In the genomic region with DNA sequence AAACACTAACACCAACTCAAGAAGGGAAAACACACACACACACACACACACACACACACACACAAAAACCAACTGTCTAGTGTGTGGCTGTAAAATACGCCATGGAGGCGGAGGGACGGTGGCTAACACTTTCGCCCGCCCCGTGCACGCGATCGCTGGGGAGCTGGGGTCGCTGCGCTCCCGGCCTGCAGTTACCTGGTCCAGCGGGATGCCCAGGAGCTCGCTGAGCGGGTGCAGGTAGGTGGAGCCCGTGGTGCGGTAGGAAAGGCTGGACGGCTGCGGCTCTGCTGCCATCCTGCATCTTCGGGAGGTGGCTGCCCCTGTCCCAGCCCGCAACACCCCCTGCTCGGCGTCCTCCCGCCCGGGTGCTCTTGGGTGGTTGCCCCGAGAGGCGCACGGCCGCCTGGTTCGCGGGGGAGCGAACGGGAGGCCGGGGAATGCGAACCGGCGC, we compare ENCODE assay signal across 8 cellular contexts. TPM values are rescaled to one million over a fixed set of nuclear protein-coding genes. Genes with fewer than 3 reads are reported as not detected.
DNase-seq lines count a peak whose midpoint lies in the region; ATAC-seq, FAIRE-seq and TF ChIP-seq lines count a peak whose summit lies in the region.

No MANE protein-coding gene starts in this region.

- CTCF ChIA-PET in AG04450 (lab: Charles Lee), result interaction anchor here (1.7 to 3.1 kb wide), 2 partner anchors 85 to 316 kb away, joined by 5 to 18 read pairs; no protein-coding TSS in a partner anchor

- H3K9me3 ChIP-seq in AG04450 (ENCODE audit: control insufficient read depth, insufficient read depth, low read length) (no peaks in the 10 kb centered on the region; the same call in 1 of the 2 replicates), SJSA1 (replicated peaks) (no peaks in the 10 kb centered on the region), mucosa of descending colon (no peaks in the 10 kb centered on the region), upper lobe of right lung (no peaks in the 10 kb centered on the region)

- H3K27ac ChIP-seq in AG04450 (ENCODE audit: low read depth, low read length), result no peak overlapping the region
- peak overlapping the region; percentile 87 for H3K27ac ChIP-seq in SJSA1
- peak overlapping the region; percentile 91 for H3K27ac ChIP-seq in upper lobe of right lung

- H3K9me3 Mint-ChIP-seq in effector memory CD8-positive, alpha-beta T cell, result no peaks in the 10 kb centered on the region

- peak; percentile 52 for FAIRE-seq in GM19239 (lab: Jason Lieb, UNC)

- H3K4me1 ChIP-seq in SJSA1 (replicated peaks), result peaks cover 33% of the 10 kb centered on the region
- peaks cover 18% of the 10 kb centered on the region for H3K4me1 ChIP-seq in mucosa of descending colon (ENCODE audit: low read depth)
- H3K4me1 ChIP-seq in upper lobe of right lung, result peaks cover 22% of the 10 kb centered on the region

- no peak for DNase-seq in AG04450 (ENCODE audit: low read depth, low spot score)
- DNase-seq in GM19239 (ENCODE audit: insufficient read length, low spot score), result no peak
- no peak for DNase-seq in SJSA1 (ENCODE audit: low read depth in 1 of 2, low spot score in 2 of 2)
- peak in 2 of 3 experiments; percentile 51 for DNase-seq in effector memory CD8-positive, alpha-beta T cell
- peak in 2 of 3 donors; percentile 55 to 79 for DNase-seq in mucosa of descending colon
- DNase-seq in upper lobe of right lung, result no peak
- no peak for DNase-seq in cerebellum (ENCODE audit: low spot score)

- peak overlapping the region; percentile 90 for H3K4me3 Mint-ChIP-seq in effector memory CD8-positive, alpha-beta T cell

- H3K4me3 ChIP-seq in AG04450 (ENCODE audit: low read depth, low read length) (peak overlapping the region; percentile 89), SJSA1 (peak overlapping the region; percentile 78), mucosa of descending colon (peak overlapping the region; percentile 54), upper lobe of right lung (peak overlapping the region; percentile 85)

- H3K27me3 ChIP-seq in AG04450 (ENCODE audit: control insufficient read depth, insufficient read depth, low read length), result no peaks in the 10 kb centered on the region
- H3K27me3 ChIP-seq in SJSA1 (replicated peaks), result no peaks in the 10 kb centered on the region
- no peaks in the 10 kb centered on the region for H3K27me3 ChIP-seq in upper lobe of right lung

- POLR2A ChIA-PET in AG04450 (lab: Yijun Ruan, JAX), result no interaction called here

- peaks cover 5% of the 10 kb centered on the region for H3K36me3 Mint-ChIP-seq in effector memory CD8-positive, alpha-beta T cell (ENCODE audit: insufficient read depth)

- H3K27ac Mint-ChIP-seq in effector memory CD8-positive, alpha-beta T cell, result peak overlapping the region; percentile 94 to 95

- H3K36me3 ChIP-seq in SJSA1, result peaks cover 14% of the 10 kb centered on the region
- H3K36me3 ChIP-seq in mucosa of descending colon (ENCODE audit: low read depth), result no peaks in the 10 kb centered on the region
- H3K36me3 ChIP-seq in upper lobe of right lung, result no peaks in the 10 kb centered on the region

- intact Hi-C loops in mucosa of descending colon (cut with DNase I, micrococcal nuclease) (no loop called here), upper lobe of right lung (cut with DNase I) (no loop called here)

- H3K4me1 Mint-ChIP-seq in effector memory CD8-positive, alpha-beta T cell (ENCODE audit: low read depth in 2 of 2), result peaks cover 26 to 32% of the 10 kb centered on the region in 2 donors

- ATAC-seq in HG03342 (IDR thresholded peaks at IDR 0.05; ENCODE audit: unreplicated experiment) (peak; percentile 28), mucosa of descending colon (peak; percentile 54), upper lobe of right lung (peak; percentile 53)
- peak; percentile 54 for ATAC-seq in effector memory CD8-positive, alpha-beta T cell (replicated peaks)

- TF ChIP-seq CTCF in AG04450 (IDR thresholded peaks at IDR 0.05; ENCODE audit: low read depth, low read length) (no peak), mucosa of descending colon (IDR thresholded peaks at IDR 0.05) (no peak), upper lobe of right lung (IDR thresholded peaks at IDR 0.05) (no peak)

- no peaks in the 10 kb centered on the region for H3K27me3 Mint-ChIP-seq in effector memory CD8-positive, alpha-beta T cell

RNA-seq across cellular contexts. Expression of gene MBOAT1, which starts 0.3 kb away (rescaled TPM):
- polyA plus RNA-seq in AG04450 (2011; rRNA removed), result 1.9 and 2.1 TPM in 2 replicates
- 4.5 and 5.0 TPM in 2 replicates for polyA minus RNA-seq in AG04450 (2011; rRNA and poly(A)+ RNA removed)
- 36.7 and 56.6 TPM in 2 replicates for total RNA-seq in SJSA1 (2014; rRNA removed; shearing (Covaris generic))
- total RNA-seq in mucosa of descending colon (10 to 100 TPM; 33.7 to 77.0 (median 54.4) TPM), upper lobe of right lung (8.5 TPM), cerebellum (7.7 TPM)

Comparison
In these comparisons a context has a peak if more than half of its experiments do, and no peak if none do; other contexts are left out.
1. DNase-seq: peak in effector memory CD8-positive, alpha-beta T cell (2 of 3) and mucosa of descending colon (2 of 3); none in AG04450 (single experiment), GM19239 (single experiment), SJSA1 (0 of 2), upper lobe of right lung (single experiment) and cerebellum (single experiment).
2. Peak in every context shown above with its lines, with median percentiles within 50 percentile points of each other: H3K4me3 ChIP-seq and ATAC-seq.